ENCODE assay signal across 8 cellular contexts in genomic region chr11:76799061-76799804, GRCh38. TPM values are rescaled to one million over a fixed set of nuclear protein-coding genes. Genes with fewer than 3 reads are reported as not detected.
DNase-seq lines count a peak whose midpoint lies in the region; ATAC-seq and TF ChIP-seq lines count a peak whose summit lies in the region.

No MANE protein-coding gene starts in this region.

- no peaks in the 10 kb centered on the region for H3K27me3 Mint-ChIP-seq in endodermal cell (ENCODE audit: insufficient read depth)

- H3K36me3 ChIP-seq in endodermal cell (ENCODE audit: control insufficient read depth, insufficient read depth, low read length): peaks cover 54% of the 10 kb centered on the region

- H3K4me3 Mint-ChIP-seq in endodermal cell: no peak overlapping the region

- H3K9ac ChIP-seq in endodermal cell (ENCODE audit: extremely low read depth, low read length, poor library complexity, severe bottlenecking): no peak overlapping the region

- peak; percentile 93 for TF ChIP-seq CTCF in endodermal cell (conservative IDR thresholded peaks at IDR 0.05)

- peaks cover 63% of the 10 kb centered on the region for H3K4me1 Mint-ChIP-seq in endodermal cell

- no peaks in the 10 kb centered on the region for H3K9me3 Mint-ChIP-seq in endodermal cell

- ATAC-seq in GM18498 (IDR thresholded peaks at IDR 0.05; ENCODE audit: unreplicated experiment) (peak; percentile 83), HG02973 (IDR thresholded peaks at IDR 0.05; ENCODE audit: unreplicated experiment) (peak; percentile 62)

- H3K36me3 Mint-ChIP-seq in endodermal cell (ENCODE audit: low read depth): peaks cover 36% of the 10 kb centered on the region

- H3K27ac ChIP-seq in endodermal cell (ENCODE audit: low read depth, low read length): no peak overlapping the region

- DNase-seq in NCI-H774 (lab: John Stamatoyannopoulos, UW) (peak; percentile 76), endodermal cell (peak; percentile 96), mesenteric fat pad (ENCODE audit: low spot score) (peak; percentile 96), NCI-H128 (lab: John Stamatoyannopoulos, UW; ENCODE audit: unreplicated experiment) (no peak)
- DNase-seq in activated CD8-positive, alpha-beta memory T cell treated with anti-CD3 and anti-CD28 coated beads for 48 hours (ENCODE audit: low read depth in 2 of 3, low spot score in 2 of 3): peak; percentile 55 to 62 (median 57)
- peak; percentile 33 to 38 for DNase-seq in stimulated activated CD8-positive, alpha-beta memory T cell treated with anti-CD3 and anti-CD28 coated beads, Interleukin-15, amount 100 ng/mL, for 4 hours (ENCODE audit: low read depth in 2 of 2)

- peak overlapping the region; percentile 58 for H3K27ac Mint-ChIP-seq in endodermal cell

- H3K9me3 ChIP-seq in endodermal cell (ENCODE audit: control insufficient read depth, low read length): no peaks in the 10 kb centered on the region

- no peaks in the 10 kb centered on the region for H3K27me3 ChIP-seq in endodermal cell (ENCODE audit: control insufficient read depth, insufficient read depth, low read length, poor library complexity, severe bottlenecking)

- WGBS in endodermal cell (ENCODE audit: insufficient coverage in 1 of 2, insufficient read length in 1 of 2), 2 experiments: 22 to 35% methylated on average over 25 to 47 of the region's 47 CpGs

- H3K4me3 ChIP-seq in endodermal cell (ENCODE audit: low read length): no peak overlapping the region

- peaks cover 27% of the 10 kb centered on the region for H3K4me1 ChIP-seq in endodermal cell (ENCODE audit: control insufficient read depth, insufficient read depth, low read length)

RNA-seq across cellular contexts. Expression of gene TSKU, which starts 16.1 kb away (rescaled TPM):
- 100 to 1,000 TPM; 105 to 130 TPM for total RNA-seq in endodermal cell
- 39.1 TPM for polyA plus RNA-seq in endodermal cell (2013, experiment 1 of 2)
- 45.5 TPM for polyA plus RNA-seq in endodermal cell (2013, experiment 2 of 2)
- total RNA-seq in mesenteric fat pad: 185 TPM
